8 cellular contexts compared by ENCODE assay signal in genomic region chrX:64975491-64975890, GRCh38. TPM values are rescaled to one million over a fixed set of nuclear protein-coding genes. Genes with fewer than 3 reads are reported as not detected.
A peak's percentile ranks its signal among the peaks of the same experiment; 100 is the strongest.
DNase-seq lines count a peak whose midpoint lies in the region; ATAC-seq and TF ChIP-seq lines count a peak whose summit lies in the region.

No MANE protein-coding gene starts in this region.

- H3K4me1 Mint-ChIP-seq in activated naive CD8-positive, alpha-beta T cell (ENCODE audit: low read depth), result peaks cover 20% of the 10 kb centered on the region

- peak overlapping the region; percentile 42 for H3K4me3 ChIP-seq in parathyroid adenoma (ENCODE audit: low read depth, low read length)

- DNase-seq in activated gamma-delta T cell (lab: John Stamatoyannopoulos, UW), result peak; percentile 5
- no peak for DNase-seq in activated gamma-delta T cell treated with Interleukin-2 at 50 U/mL for 16 hours
- DNase-seq in NCI-H526 treated with DMSO at 0.1 percent for 48 hours (lab: John Stamatoyannopoulos, UW), result peak; percentile 25
- peak; percentile 29 for DNase-seq in left cardiac atrium
- DNase-seq in NCI-H128 (lab: John Stamatoyannopoulos, UW; ENCODE audit: unreplicated experiment), result no peak

- peak overlapping the region; percentile 70 for H2AFZ ChIP-seq in parathyroid adenoma

- H3K27me3 ChIP-seq in parathyroid adenoma (ENCODE audit: control insufficient read depth, insufficient read depth, low read length), result no peaks in the 10 kb centered on the region

- H3K9me3 Mint-ChIP-seq in activated naive CD8-positive, alpha-beta T cell (ENCODE audit: low read depth), result no peaks in the 10 kb centered on the region

- no peaks in the 10 kb centered on the region for H3K36me3 ChIP-seq in parathyroid adenoma (ENCODE audit: control insufficient read depth, insufficient read depth, low read length)

- intact Hi-C loops in left cardiac atrium (cut with DNase I), result loop anchor here in 1 of 2 donors (10.0 kb wide), 1 partner anchor 59 kb away; the partner anchor contains the start of gene ZC3H12B

- TF ChIP-seq CTCF in parathyroid adenoma (IDR thresholded peaks at IDR 0.05), result no peak

- peak overlapping the region; percentile 69 for H3K4me2 ChIP-seq in parathyroid adenoma (ENCODE audit: low read length)

- peak overlapping the region; percentile 62 for H3K27ac Mint-ChIP-seq in activated naive CD8-positive, alpha-beta T cell

- H3K9me3 ChIP-seq in parathyroid adenoma (ENCODE audit: control insufficient read depth, low read length), result no peaks in the 10 kb centered on the region

- H3K27ac ChIP-seq in parathyroid adenoma, result no peak overlapping the region

- no peaks in the 10 kb centered on the region for H3K27me3 Mint-ChIP-seq in activated naive CD8-positive, alpha-beta T cell

- peak overlapping the region; percentile 92 for H3K4me3 Mint-ChIP-seq in activated naive CD8-positive, alpha-beta T cell

- H3K79me2 ChIP-seq in parathyroid adenoma, result no peaks in the 10 kb centered on the region

- H3K36me3 Mint-ChIP-seq in activated naive CD8-positive, alpha-beta T cell, result peaks cover 9% of the 10 kb centered on the region

- ATAC-seq in left cardiac atrium, result peak; percentile 48 to 70
- ATAC-seq in HG02852 (IDR thresholded peaks at IDR 0.05; ENCODE audit: unreplicated experiment), result no peak

- peaks cover 3% of the 10 kb centered on the region for H3K4me1 ChIP-seq in parathyroid adenoma

- no peak overlapping the region for H3K9ac ChIP-seq in parathyroid adenoma

RNA-seq across cellular contexts. Expression of gene ZC4H2, which starts 0.8 kb away (rescaled TPM):
- total RNA-seq in left cardiac atrium, result 10 to 100 TPM in 1 of 2 donors, 1 to 10 TPM in 1; 6.8 to 10.1 TPM

RNA-seq across cellular contexts. Expression of gene ZC3H12B, which starts 59.1 kb away (rescaled TPM):
- total RNA-seq in left cardiac atrium, result 1 to 10 TPM in 1 of 2 donors, under 1 TPM in 1; 0.88 to 1.2 TPM

Comparison
In these comparisons a context has a peak if more than half of its experiments do, and no peak if none do; other contexts are left out.
1. DNase-seq: peak in activated gamma-delta T cell (single experiment), NCI-H526 treated with DMSO at 0.1 percent for 48 hours (single experiment) and left cardiac atrium (single experiment); none in activated gamma-delta T cell treated with Interleukin-2 at 50 U/mL for 16 hours (single experiment) and NCI-H128 (single experiment).